Comparison of ENCODE assay signal across 1 cellular context in the genomic region with DNA sequence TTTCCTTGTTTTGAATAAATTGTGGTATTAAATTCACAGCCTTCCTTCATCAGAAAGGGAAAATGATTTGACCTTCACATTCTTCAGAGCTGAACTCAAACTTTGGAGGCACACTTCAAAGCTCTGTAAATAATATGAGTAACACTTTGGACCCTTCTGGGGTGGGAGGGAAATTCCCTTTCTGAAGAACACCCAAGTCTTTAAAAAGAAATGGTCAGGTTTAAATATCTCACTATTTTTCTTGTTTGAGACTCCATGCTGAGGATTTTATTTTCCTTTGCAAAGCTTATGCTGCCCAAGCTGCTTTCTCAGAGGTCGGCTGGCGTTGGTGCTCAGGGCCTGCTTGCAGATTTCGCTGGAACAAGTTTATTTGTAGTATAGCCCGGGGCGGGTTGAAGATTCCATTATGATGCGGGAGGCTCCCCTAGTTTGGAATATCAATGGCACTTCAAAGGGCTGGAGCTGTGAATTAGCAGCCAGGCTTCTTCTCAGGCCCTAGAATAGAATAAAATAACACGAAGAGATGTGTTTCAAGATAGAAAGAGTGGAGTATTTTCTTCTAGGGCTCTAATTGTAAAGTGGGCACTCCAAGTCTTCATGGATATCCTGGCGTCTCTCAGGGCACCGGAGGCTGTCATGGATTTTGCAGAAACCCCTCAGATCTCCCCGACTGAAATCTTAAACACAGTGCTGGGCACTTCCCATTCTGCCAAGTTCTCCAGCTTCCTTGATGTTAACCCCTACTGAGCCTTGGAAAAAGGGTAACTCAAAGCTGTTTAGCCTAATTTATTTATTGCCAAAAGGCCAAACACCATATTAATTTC.
A peak's percentile ranks its signal among the peaks of the same experiment; 100 is the strongest.
TF ChIP-seq lines count a peak whose summit lies in the region.

No MANE protein-coding gene starts in this region.

TF ChIP-seq in HCT116, 20 proteins besides CTCF, POLR2A, EP300 and RAD21 (continued from another document):
- TF ChIP-seq ZBTB33 (IDR thresholded peaks at IDR 0.05; ENCODE audit: extremely low read depth, insufficient replicate concordance, low read length), result no peak
- 0 out of 2 replicates have a peak, but pooled peaks have one; percentile 27 for TF ChIP-seq CBX3 (IDR thresholded peaks at IDR 0.05; ENCODE audit: low read depth)
- TF ChIP-seq EZH2 (IDR thresholded peaks at IDR 0.05), result no peak
- TF ChIP-seq, protein P1, sequence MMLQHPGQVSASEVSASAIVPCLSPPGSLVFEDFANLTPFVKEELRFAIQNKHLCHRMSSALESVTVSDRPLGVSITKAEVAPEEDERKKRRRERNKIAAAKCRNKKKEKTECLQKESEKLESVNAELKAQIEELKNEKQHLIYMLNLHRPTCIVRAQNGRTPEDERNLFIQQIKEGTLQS (IDR thresholded peaks at IDR 0.05), result no peak
- no peak for TF ChIP-seq YY1 (IDR thresholded peaks at IDR 0.05; ENCODE audit: extremely low read depth, insufficient replicate concordance, low read depth, low read length)
- peak; percentile 72 for TF ChIP-seq TCF7L2 (IDR thresholded peaks at IDR 0.05; ENCODE audit: borderline replicate concordance, extremely low read depth, insufficient read depth, insufficient read length)
- TF ChIP-seq SP1 (IDR thresholded peaks at IDR 0.05; ENCODE audit: low read depth), result peak; percentile 78
- TF ChIP-seq ZNF274 (IDR thresholded peaks at IDR 0.05; ENCODE audit: low read depth, low read length), result no peak
- TF ChIP-seq JUND (IDR thresholded peaks at IDR 0.05), result peak; percentile 82
- peak; percentile 23; the same call in 1 of the 2 replicates for TF ChIP-seq SIN3A (IDR thresholded peaks at IDR 0.05; ENCODE audit: low read depth)
- no peak for TF ChIP-seq ZFX (IDR thresholded peaks at IDR 0.05)
- TF ChIP-seq SRF (IDR thresholded peaks at IDR 0.05; ENCODE audit: low read depth), result no peak
